ENCODE assay signal across 18 cellular contexts in genomic region chr4:124449881-124450280, GRCh38.
"Had no signal": no experiment of that assay in that cellular context is flagged by ENCODE, and none has a peak within 500 bp of the region (broad histone marks: within the 10 kb centered on the region; RNA-seq: fewer than 3 reads in every experiment).

No MANE protein-coding gene starts in this region.

- H3K36me3 ChIP-seq: pancreas had no signal

- H3K4me1 Mint-ChIP-seq: endodermal cell, naive B cell had no signal

- ATAC-seq: left cardiac atrium, left ventricle myocardium superior, pancreas, right cardiac atrium had no signal

- H3K9me3 ChIP-seq: pancreas had no signal

- H3K27me3 ChIP-seq: pancreas had no signal

- H3K36me3 Mint-ChIP-seq: naive B cell had no signal

- H3K4me3 ChIP-seq: coronary artery, lung, pancreas had no signal

- H3K27ac ChIP-seq: coronary artery, pancreas had no signal

- H3K4me3 Mint-ChIP-seq: endodermal cell, naive B cell, nephron had no signal

- H3K27ac Mint-ChIP-seq: endodermal cell, nephron had no signal

- H3K4me1 ChIP-seq: pancreas had no signal

- DNase-seq: effector CD4-positive, alpha-beta T cell; endodermal cell; erythroblast; kidney; left cardiac atrium; left ventricle myocardium superior; mesendoderm; naive B cell; occipital lobe; pancreas; right cardiac atrium; small intestine; stimulated activated CD4-positive, alpha-beta T cell treated with anti-CD3 and anti-CD28 coated beads, Interleukin-2, amount 100 ng/mL, for 48 hours; stimulated activated naive CD4-positive, alpha-beta T cell treated with Interleukin-2 at 50 U/mL for 16 hours had no signal

- H3K27me3 Mint-ChIP-seq: naive B cell, progenitor cell of endocrine pancreas had no signal
